ENCODE assay signal across 25 cellular contexts in the genomic region with DNA sequence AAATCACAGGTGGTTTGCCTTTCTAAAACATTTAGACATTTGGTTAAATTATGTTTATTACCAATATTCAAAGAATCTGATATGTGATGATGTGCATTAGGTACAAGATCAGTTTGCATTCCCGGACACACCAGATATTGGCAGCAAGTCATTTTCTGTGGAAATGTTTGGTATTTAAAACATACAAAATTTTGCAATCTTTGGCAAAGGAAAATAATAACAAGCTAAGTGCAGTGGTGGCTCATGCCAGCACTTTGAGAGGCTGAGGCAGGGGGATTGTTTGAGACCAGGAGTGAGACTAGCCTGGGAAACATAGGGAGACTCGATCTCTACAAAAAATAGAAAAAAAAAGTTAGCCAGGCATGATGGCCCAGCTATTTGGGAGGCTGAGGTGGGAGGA.
"Had no signal": no experiment of that assay in that cellular context is flagged by ENCODE, and none has a peak within 500 bp of the region (broad histone marks: within the 10 kb centered on the region; RNA-seq: fewer than 3 reads in every experiment).

No MANE protein-coding gene starts in this region.

- H3K36me3 Mint-ChIP-seq: activated naive CD8-positive, alpha-beta T cell had no signal

- H3K4me2 ChIP-seq: neural progenitor cell, smooth muscle cell had no signal

- H3K9ac ChIP-seq: neural progenitor cell had no signal

- H3K9me3 ChIP-seq: right lobe of liver, testis had no signal

- ATAC-seq: activated T-cell treated with anti-CD3 and anti-CD28 coated beads, Interleukin-2, amount 50 U/mL, for 4 hours; foreskin keratinocyte; naive thymus-derived CD8-positive, alpha-beta T cell; right lobe of liver; stimulated activated memory B cell treated with anti-CD40 and anti-IgM and Interleukin-4, amounts not matched to agents 10 μg/mL and 1 μg/mL and 100 μg/mL, for 72 hours had no signal

- H3K27ac Mint-ChIP-seq: activated naive CD8-positive, alpha-beta T cell; activated T-helper 2 cell treated with anti-CD3 and anti-CD28 coated beads, Interferon-gamma antibody, Interleukin-2, Interleukin-4, amounts not matched to agents 10 μg/mL and 5 μg/mL and 100 μg/mL, durations not matched to agents 14 hours and 24 hours and 36 hours; naive thymus-derived CD8-positive, alpha-beta T cell; neural progenitor cell; stimulated activated memory B cell treated with anti-CD40 and anti-IgM and Interleukin-4, amounts not matched to agents 10 μg/mL and 1 μg/mL and 100 μg/mL, for 72 hours; T-helper 1 cell treated with Interleukin-12 subunit alpha and Interleukin-12 subunit beta and Interleukin-4 antibody, amounts not matched to agents 30 μg/mL and 1 μg/mL, for 36 hours had no signal

- H3K4me1 ChIP-seq: foreskin keratinocyte, neural progenitor cell, right lobe of liver, testis had no signal

- H3K36me3 ChIP-seq: neural progenitor cell, right lobe of liver had no signal

- H3K4me3 ChIP-seq: lung, neural progenitor cell, right lobe of liver, smooth muscle cell, testis had no signal

- H3K27me3 ChIP-seq: neural progenitor cell, right lobe of liver, testis had no signal

- H2AFZ ChIP-seq: neural progenitor cell had no signal

- H3K4me1 Mint-ChIP-seq: naive thymus-derived CD8-positive, alpha-beta T cell; stimulated activated memory B cell treated with anti-CD40 and anti-IgM and Interleukin-4, amounts not matched to agents 10 μg/mL and 1 μg/mL and 100 μg/mL, for 72 hours had no signal

- H3K4me3 Mint-ChIP-seq: activated naive CD8-positive, alpha-beta T cell; activated T-cell treated with anti-CD3 and anti-CD28 coated beads, Interleukin-2, amount 50 U/mL, for 4 hours; naive thymus-derived CD8-positive, alpha-beta T cell; neural progenitor cell; stimulated activated memory B cell treated with anti-CD40 and anti-IgM and Interleukin-4, amounts not matched to agents 10 μg/mL and 1 μg/mL and 100 μg/mL, for 72 hours; T-helper 1 cell treated with Interleukin-12 subunit alpha and Interleukin-12 subunit beta and Interleukin-4 antibody, amounts not matched to agents 30 μg/mL and 1 μg/mL, for 36 hours had no signal

- H3K9me3 Mint-ChIP-seq: T-helper 1 cell treated with Interleukin-12 subunit alpha and Interleukin-12 subunit beta and Interleukin-4 antibody, amounts not matched to agents 30 μg/mL and 1 μg/mL, for 36 hours had no signal

- H3K27ac ChIP-seq: epithelial cell of prostate, foreskin keratinocyte, neural progenitor cell, right lobe of liver, testis had no signal

- DNase-seq: activated CD4-positive, alpha-beta T cell treated with anti-CD3 and anti-CD28 coated beads for 4 hours; activated CD4-positive, alpha-beta T cell treated with anti-CD3 and anti-CD28 coated beads, Interleukin-2, amount 50 U/mL, for 48 hours; activated CD4-positive, CD25-positive, alpha-beta regulatory T cell; activated CD8-positive, alpha-beta memory T cell treated with anti-CD3 and anti-CD28 coated beads, Interleukin-2, amount 50 U/mL, for 48 hours; activated naive CD4-positive, alpha-beta T cell; activated T-cell treated with anti-CD3 and anti-CD28 coated beads, Interleukin-2, amount 50 U/mL, for 4 hours; amniotic stem cell; cerebellar nuclear complex; cortex of kidney; foreskin keratinocyte; kidney; naive thymus-derived CD8-positive, alpha-beta T cell; posterior cingulate gyrus; right lobe of liver; stimulated activated CD4-positive, alpha-beta T cell treated with anti-CD3 and anti-CD28 coated beads, Interleukin-15, amount 100 ng/mL, for 24 hours; T1000; testis had no signal
